In the genomic region with DNA sequence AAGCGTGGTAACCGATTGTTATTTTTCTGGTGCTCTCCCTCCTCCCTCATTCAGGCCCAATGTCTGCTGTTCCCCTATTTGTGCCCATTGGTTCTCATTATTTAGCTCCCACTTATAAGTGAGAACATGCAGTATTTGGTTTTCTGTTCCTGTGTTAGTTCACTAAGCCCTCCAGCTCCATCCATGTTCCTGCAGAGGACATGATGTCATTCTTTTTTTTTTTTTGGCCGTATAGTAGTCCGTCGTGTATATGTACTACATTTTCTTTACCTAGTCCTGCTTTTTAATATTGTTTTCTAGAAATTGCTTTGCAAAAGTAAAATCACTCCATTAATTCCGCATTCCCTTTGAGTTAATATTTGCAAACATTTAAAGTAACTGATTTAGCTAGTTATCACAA, we compare ENCODE assay signal across 2 cellular contexts.
TF ChIP-seq lines count a peak whose summit lies in the region.

No MANE protein-coding gene starts in this region.

TF ChIP-seq in HepG2, 621 proteins besides CTCF, POLR2A, EP300 and RAD21:
- TF ChIP-seq SP4 (CRISPR knock-in tag; IDR thresholded peaks at IDR 0.05) (no peak), PITX1 (CRISPR knock-in tag; IDR thresholded peaks at IDR 0.05) (no peak), MTF2 (CRISPR knock-in tag; IDR thresholded peaks at IDR 0.05; ENCODE audit: borderline replicate concordance) (no peak), ZNF878 (CRISPR knock-in tag; IDR thresholded peaks at IDR 0.05) (no peak), ZNF546 (CRISPR knock-in tag; conservative IDR thresholded peaks at IDR 0.05) (no peak), ATF7 (IDR thresholded peaks at IDR 0.05) (peak; percentile 85), ATF7 (CRISPR knock-in tag; IDR thresholded peaks at IDR 0.05) (no peak), PAXIP1 (CRISPR knock-in tag; conservative IDR thresholded peaks at IDR 0.05) (no peak), PHB2 (IDR thresholded peaks at IDR 0.05; ENCODE audit: partially characterized antibody) (no peak)
TF ChIP-seq in HepG2: peak in this region for 1.

TF ChIP-seq in HEK293, 187 proteins besides CTCF, POLR2A, EP300 and RAD21:
- TF ChIP-seq ATF2 (tag by site-specific recombination; IDR thresholded peaks at IDR 0.05; ENCODE audit: low read depth) (peak; percentile 84), ZNF146 (tag by site-specific recombination; IDR thresholded peaks at IDR 0.05) (peak; percentile 52; the same call in 1 of the 2 replicates), ZNF169 (tag by site-specific recombination; IDR thresholded peaks at IDR 0.05) (no peak), ZNF2 (tag by site-specific recombination; IDR thresholded peaks at IDR 0.05) (no peak)
